ENCODE assay signal across 13 cellular contexts in the genomic region with DNA sequence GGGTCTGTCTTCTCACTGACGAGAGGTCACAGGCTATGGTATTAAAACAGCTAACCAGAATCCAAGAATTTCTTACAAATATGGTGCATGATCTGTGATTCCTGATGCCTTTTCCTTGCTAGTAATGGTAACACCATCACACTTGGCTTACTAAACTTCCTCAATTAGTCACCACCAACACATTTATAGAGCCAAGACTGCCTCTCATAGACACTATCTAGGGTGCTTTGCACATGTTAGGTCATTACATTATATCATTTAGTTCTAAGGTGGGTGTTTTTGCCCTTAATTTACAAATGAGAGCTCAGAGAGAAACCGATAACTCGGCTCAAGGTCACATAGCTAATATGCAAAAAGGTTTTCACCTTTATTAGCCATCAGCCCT. TPM values are rescaled to one million over a fixed set of nuclear protein-coding genes. Genes with fewer than 3 reads are reported as not detected.
DNase-seq lines count a peak whose midpoint lies in the region; ATAC-seq and TF ChIP-seq lines count a peak whose summit lies in the region.
"Had no signal": no experiment of that assay in that cellular context is flagged by ENCODE, and none has a peak within 500 bp of the region (broad histone marks: within the 10 kb centered on the region; RNA-seq: fewer than 3 reads in every experiment).

No MANE protein-coding gene starts in this region.

- ATAC-seq in natural killer cell = no peak
- ATAC-seq in HG03196 (IDR thresholded peaks at IDR 0.05; ENCODE audit: unreplicated experiment) = no peak
- no peak for ATAC-seq in GM18868 (IDR thresholded peaks at IDR 0.05; ENCODE audit: unreplicated experiment)

- H3K27me3 Mint-ChIP-seq in natural killer cell (ENCODE audit: low read depth in 2 of 2) = no peaks in the 10 kb centered on the region

- peak overlapping the region; percentile 7 for H3K4me3 Mint-ChIP-seq in natural killer cell
- H3K4me3 Mint-ChIP-seq: HFFc6 had no signal

- H3K27ac ChIP-seq in angular gyrus (ENCODE audit: low read depth, low read length) = peak overlapping the region; percentile 70
- H3K27ac ChIP-seq: epithelial cell of prostate, testis, VCaP had no signal

- TF ChIP-seq CTCF in natural killer cell (IDR thresholded peaks at IDR 0.05) = no peak

- H3K36me3 Mint-ChIP-seq in natural killer cell = no peaks in the 10 kb centered on the region

- no peaks in the 10 kb centered on the region for H3K9me3 Mint-ChIP-seq in natural killer cell
- H3K9me3 Mint-ChIP-seq: HFFc6 had no signal

- intact Hi-C loops in natural killer cell (cut with micrococcal nuclease) = loop anchor here (5.0 kb wide), 1 partner anchor 137 kb away; the partner anchor contains the start of gene TMEM9

- DNase-seq in SKM-1 treated with dmso at 0.1 percent for 144 hours (lab: John Stamatoyannopoulos, UW; ENCODE audit: unreplicated experiment) (peak; percentile 24), SKM-1 (lab: John Stamatoyannopoulos, UW; ENCODE audit: unreplicated experiment) (no peak), MV-4-11 (lab: John Stamatoyannopoulos, UW) (peak; percentile 41), natural killer cell (no peak), NCI-H2171 (lab: John Stamatoyannopoulos, UW) (no peak)
- DNase-seq: HFFc6, NCI-H510A had no signal

- H3K27ac Mint-ChIP-seq in natural killer cell = peak overlapping the region; percentile 74 to 98
- H3K27ac Mint-ChIP-seq: HFFc6 had no signal

- H3K4me1 Mint-ChIP-seq in natural killer cell = peaks cover 73 to 82% of the 10 kb centered on the region in 2 donors

RNA-seq across cellular contexts. Expression of gene KIF21B, which starts 8.7 kb away (rescaled TPM):
- total RNA-seq in natural killer cell = 100 to 1,000 TPM; 102 to 129 (median 126) TPM
- total RNA-seq: HFFc6 had no signal

Comparison
In these comparisons a context has a peak if more than half of its experiments do, and no peak if none do; other contexts are left out.
1. DNase-seq: peak in SKM-1 treated with dmso at 0.1 percent for 144 hours (single experiment) and MV-4-11 (single experiment); none in SKM-1 (single experiment), natural killer cell (single experiment) and NCI-H2171 (single experiment).